18 cellular contexts compared by ENCODE assay signal in genomic region chr7:92955081-92955480, GRCh38.
A peak's percentile ranks its signal among the peaks of the same experiment; 100 is the strongest.
DNase-seq lines count a peak whose midpoint lies in the region; ATAC-seq, FAIRE-seq and TF ChIP-seq lines count a peak whose summit lies in the region.
"Had no signal": no experiment of that assay in that cellular context is flagged by ENCODE, and none has a peak within 500 bp of the region (broad histone marks: within the 10 kb centered on the region; RNA-seq: fewer than 3 reads in every experiment).

No MANE protein-coding gene starts in this region.

- H2AFZ ChIP-seq in PC-3 (ENCODE audit: low read length) (no peak overlapping the region), K562 (ENCODE audit: low read depth, low read length) (peak overlapping the region; percentile 46; the same call in 1 of the 2 replicates)

- H3K36me3 Mint-ChIP-seq in effector memory CD8-positive, alpha-beta T cell (ENCODE audit: insufficient read depth), result no peaks in the 10 kb centered on the region

- H3K4me1 ChIP-seq in PC-3 (ENCODE audit: insufficient read depth, low read length), result no peaks in the 10 kb centered on the region
- 0 out of 5 replicates have a peak, but pooled peaks cover 0 to 5% of the 10 kb centered on the region in 2 experiments for H3K4me1 ChIP-seq in K562 (replicated peaks in 1 of 2; ENCODE audit: control insufficient read depth in 2 of 2, insufficient read depth in 2 of 2, low read length in 2 of 2)
- H3K4me1 ChIP-seq: BLaER1 treated with 17β-estradiol and CSF1 and Interleukin-3, amounts not matched to agents 10 nM and 100 nM had no signal

- H3K9ac ChIP-seq in PC-3 (ENCODE audit: low read length) (no peak overlapping the region), K562 (ENCODE audit: insufficient read depth in 1 of 2, low read depth in 2 of 2, low read length in 2 of 2) (no peak overlapping the region)
- H3K9ac ChIP-seq: BLaER1 treated with 17β-estradiol and CSF1 and Interleukin-3, amounts not matched to agents 10 nM and 100 nM had no signal

- no peak overlapping the region for H3K4me3 Mint-ChIP-seq in effector memory CD8-positive, alpha-beta T cell

- CTCF ChIA-PET in PC-3 (lab: Charles Lee) (no interaction called here), K562 (lab: Yijun Ruan, JAX; ENCODE audit: low intra/inter-chr PET ratio) (no interaction called here)

- no peak for FAIRE-seq in K562 (lab: Jason Lieb, UNC)

- in situ Hi-C loops in K562 (cut with MboI), result no loop called here

- no peaks in the 10 kb centered on the region for H3K27me3 ChIP-seq in PC-3 (ENCODE audit: low read length)
- no peaks in the 10 kb centered on the region for H3K27me3 ChIP-seq in K562 (ENCODE audit: control insufficient read depth in 2 of 2, insufficient read depth in 2 of 2, low read length in 2 of 2)
- H3K27me3 ChIP-seq: BLaER1 treated with 17β-estradiol and CSF1 and Interleukin-3, amounts not matched to agents 10 nM and 100 nM; ovary had no signal

- WGBS in K562 (ENCODE audit: insufficient coverage, low coverage, missing lambda C conversion rate), result 34% methylated on average over 6 of the region's 6 CpGs

- TF ChIP-seq RAD21 in K562 (CRISPR knock-in tag; conservative IDR thresholded peaks at IDR 0.05 in 1 of 2, IDR thresholded peaks at IDR 0.05 in 1 of 2), result no peak

- peaks cover 14 to 26% of the 10 kb centered on the region in 2 donors for H3K27me3 Mint-ChIP-seq in effector memory CD8-positive, alpha-beta T cell

- no peak overlapping the region for H3K27ac Mint-ChIP-seq in effector memory CD8-positive, alpha-beta T cell

- H3K27ac ChIP-seq in PC-3 (ENCODE audit: low read length) (no peak overlapping the region), K562 (ENCODE audit: extremely low read depth, low read depth, low read length) (no peak overlapping the region)
- H3K27ac ChIP-seq: BLaER1 treated with 17β-estradiol and CSF1 and Interleukin-3, amounts not matched to agents 10 nM and 100 nM; ovary; thoracic aorta had no signal

- no peaks in the 10 kb centered on the region for H3K9me2 ChIP-seq in PC-3 (replicated peaks; ENCODE audit: low read length)

- POLR2A ChIA-PET in PC-3 (lab: Charles Lee; ENCODE audit: unreplicated experiment) (no interaction called here), K562 (lab: Yijun Ruan, JAX) (no interaction called here)

- no peak overlapping the region for H3K4me2 ChIP-seq in PC-3 (ENCODE audit: low read length)
- no peak overlapping the region for H3K4me2 ChIP-seq in K562 (ENCODE audit: insufficient read depth, low read length)
- H3K4me2 ChIP-seq: BLaER1 treated with 17β-estradiol and CSF1 and Interleukin-3, amounts not matched to agents 10 nM and 100 nM had no signal

- H3K4me3 ChIP-seq in PC-3 (ENCODE audit: low read length) (no peak overlapping the region), K562 (no peak overlapping the region)
- H3K4me3 ChIP-seq: BLaER1 treated with 17β-estradiol and CSF1 and Interleukin-3, amounts not matched to agents 10 nM and 100 nM; ovary; thoracic aorta had no signal

- H3K9me1 ChIP-seq in K562 (ENCODE audit: control insufficient read depth, insufficient read depth, low read length), result no peaks in the 10 kb centered on the region

- ATAC-seq in PC-3 (no peak), K562 (no peak), GM21619 (IDR thresholded peaks at IDR 0.05; ENCODE audit: unreplicated experiment) (no peak), esophagus mucosa (no peak)
- ATAC-seq in effector memory CD8-positive, alpha-beta T cell (replicated peaks), result no peak
- ATAC-seq: left ventricle myocardium superior had no signal

- no peak for TF ChIP-seq EP300 in K562 (IDR thresholded peaks at IDR 0.05; ENCODE audit: low read length)

- TF ChIP-seq POLR2A in K562 (conservative IDR thresholded peaks at IDR 0.05), result no peak

- no peaks in the 10 kb centered on the region for H4K20me1 ChIP-seq in PC-3 (ENCODE audit: low read length)
- H4K20me1 ChIP-seq in K562 (replicated peaks; ENCODE audit: control insufficient read depth, insufficient read depth, low read length), result no peaks in the 10 kb centered on the region
- H4K20me1 ChIP-seq: BLaER1 treated with 17β-estradiol and CSF1 and Interleukin-3, amounts not matched to agents 10 nM and 100 nM had no signal

- H3K9me3 ChIP-seq in PC-3 (ENCODE audit: low read length) (no peaks in the 10 kb centered on the region), K562 (replicated peaks; ENCODE audit: control insufficient read depth, insufficient read depth, low read depth, low read length) (no peaks in the 10 kb centered on the region)
- H3K9me3 ChIP-seq: ovary, thoracic aorta had no signal

- H3K79me2 ChIP-seq in PC-3 (ENCODE audit: low read length) (no peaks in the 10 kb centered on the region), K562 (ENCODE audit: control insufficient read depth, insufficient read depth, low read length) (no peaks in the 10 kb centered on the region)

- H3K9me3 Mint-ChIP-seq in effector memory CD8-positive, alpha-beta T cell, result peaks cover 0 to 3% of the 10 kb centered on the region in 2 donors

- no peaks in the 10 kb centered on the region for H3F3A ChIP-seq in PC-3 (ENCODE audit: low read length, unreplicated experiment)

- peak; percentile 49 for DNase-seq in stimulated activated CD4-positive, alpha-beta T cell treated with anti-CD3 and anti-CD28 coated beads, Interleukin-1b, Interleukin-23, amount 100 ng/mL, for 48 hours
- no peak for DNase-seq in stimulated activated CD4-positive, alpha-beta T cell treated with anti-CD3 and anti-CD28 coated beads, Interleukin-4, amount 100 ng/mL, for 1 hour
- peak; percentile 4 for DNase-seq in PC-3
- no peak for DNase-seq in K562 (ENCODE audit: extremely low read depth in 1 of 4, low spot score in 3 of 4)
- no peak for DNase-seq in effector memory CD8-positive, alpha-beta T cell
- DNase-seq: anterior cingulate cortex, DMS53, foreskin fibroblast, GOT3, left ventricle myocardium superior, NCI-H187, NCI-H446 treated with DMSO at 0.1 percent for 48 hours, ovary, SHP77 treated with DMSO at 0.1 percent for 48 hours had no signal

- BruUV-seq in PC-3 (replicated peaks; lab: Mats Ljungman, UMichigan), result no TSS peak
- BruUV-seq in K562 (replicated peaks; lab: Mats Ljungman, UMichigan), result no TSS peak

- no peak for TF ChIP-seq CTCF in PC-3 (conservative IDR thresholded peaks at IDR 0.05; ENCODE audit: low read depth, low read length)
- TF ChIP-seq CTCF in K562 (IDR thresholded peaks at IDR 0.05 in 2 of 3, conservative IDR thresholded peaks at IDR 0.05 in 1 of 3; ENCODE audit: insufficient read depth in 2 of 3, low read depth in 1 of 3, low read length in 3 of 3), result no peak

- H3K4me1 Mint-ChIP-seq in effector memory CD8-positive, alpha-beta T cell (ENCODE audit: low read depth in 2 of 2), result no peaks in the 10 kb centered on the region

- intact Hi-C loops in PC-3 (cut with micrococcal nuclease), result no loop called here
- intact Hi-C loops in K562 (cut with micrococcal nuclease), result no loop called here

- H3K36me3 ChIP-seq in PC-3 (ENCODE audit: low read depth, low read length), result no peaks in the 10 kb centered on the region
- no peaks in the 10 kb centered on the region for H3K36me3 ChIP-seq in K562 (ENCODE audit: control insufficient read depth, insufficient read depth, low read length)
- H3K36me3 ChIP-seq: BLaER1 treated with 17β-estradiol and CSF1 and Interleukin-3, amounts not matched to agents 10 nM and 100 nM; ovary; thoracic aorta had no signal

TF ChIP-seq in K562, 482 proteins besides CTCF, POLR2A, EP300 and RAD21 (continues in another document):
- no peak for TF ChIP-seq ZNF347 (CRISPR knock-in tag; IDR thresholded peaks at IDR 0.05; ENCODE audit: low read depth)
- no peak for TF ChIP-seq COPS2 (conservative IDR thresholded peaks at IDR 0.05)
- no peak for TF ChIP-seq USF1 (CRISPR knock-in tag; IDR thresholded peaks at IDR 0.05)
- no peak for TF ChIP-seq GMEB1 (CRISPR knock-in tag; IDR thresholded peaks at IDR 0.05)
- TF ChIP-seq HINFP (tag; conservative IDR thresholded peaks at IDR 0.05; ENCODE audit: low read depth), result no peak
- no peak for TF ChIP-seq ZFP91 (CRISPR knock-in tag; IDR thresholded peaks at IDR 0.05)

Comparison
In these comparisons a context has a peak if more than half of its experiments do, and no peak if none do; other contexts are left out.
1. DNase-seq: peak in stimulated activated CD4-positive, alpha-beta T cell treated with anti-CD3 and anti-CD28 coated beads, Interleukin-1b, Interleukin-23, amount 100 ng/mL, for 48 hours (single experiment) and PC-3 (single experiment); none in stimulated activated CD4-positive, alpha-beta T cell treated with anti-CD3 and anti-CD28 coated beads, Interleukin-4, amount 100 ng/mL, for 1 hour (single experiment), K562 (0 of 4) and effector memory CD8-positive, alpha-beta T cell (0 of 3).